16 cellular contexts compared by ENCODE assay signal in the genomic region with DNA sequence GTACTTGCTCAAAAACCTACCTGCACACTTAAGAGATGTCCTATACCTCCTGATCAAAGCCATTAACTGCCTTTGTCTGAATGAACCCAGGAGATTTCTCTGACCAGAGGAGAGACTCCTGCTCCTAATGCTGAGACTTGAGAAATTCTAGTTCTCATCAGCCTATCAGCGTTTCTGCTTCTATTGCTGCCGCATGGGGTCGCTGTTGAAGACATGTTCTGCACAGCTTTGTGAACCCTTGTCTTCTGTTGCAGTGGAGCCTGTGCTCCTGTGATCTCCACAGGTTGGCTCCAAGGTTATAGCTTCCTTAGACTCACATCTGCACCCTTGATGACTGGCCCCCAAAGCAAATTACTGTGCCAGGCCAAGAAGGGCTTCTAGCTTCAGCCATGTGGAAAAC. TPM values are rescaled to one million over a fixed set of nuclear protein-coding genes. Genes with fewer than 3 reads are reported as not detected.
DNase-seq lines count a peak whose midpoint lies in the region; ATAC-seq, FAIRE-seq and TF ChIP-seq lines count a peak whose summit lies in the region.
"Had no signal": no experiment of that assay in that cellular context is flagged by ENCODE, and none has a peak within 500 bp of the region (broad histone marks: within the 10 kb centered on the region; RNA-seq: fewer than 3 reads in every experiment).

No MANE protein-coding gene starts in this region.

- no peak overlapping the region for H2AK5ac ChIP-seq in H1 (ENCODE audit: low read depth, low read length)

- no peak for DNase-seq in cardiac muscle cell (ENCODE audit: low read depth in 1 of 2, low spot score in 1 of 2)
- DNase-seq in left cardiac atrium, result no peak
- no peak for DNase-seq in LNCaP clone FGC (ENCODE audit: low read depth)
- DNase-seq in H1 (ENCODE audit: low read depth in 1 of 2, low spot score in 2 of 2), result no peak
- DNase-seq in stimulated activated CD8-positive, alpha-beta memory T cell treated with anti-CD3 and anti-CD28 coated beads, Interleukin-4, amount 100 ng/mL, for 48 hours, result peak; percentile 33
- DNase-seq in stimulated activated naive B cell treated with anti-CD40 and anti-IgM and Interleukin-4, amounts not matched to agents 10 μg/mL and 1 μg/mL and 100 μg/mL, for 72 hours, result no peak
- no peak for DNase-seq in HK-2 (ENCODE audit: unreplicated experiment)
- DNase-seq: NCI-H1417; NCI-H69; stimulated activated CD4-positive, alpha-beta T cell treated with anti-CD3 and anti-CD28 coated beads, Interleukin-4, amount 100 ng/mL, for 1 hour; stimulated activated naive CD4-positive, alpha-beta T cell had no signal

- H3K9ac ChIP-seq in H1 (replicated peaks in 1 of 4; ENCODE audit: extremely low read depth in 1 of 4, low read depth in 3 of 4, low read length in 3 of 4), result no peak overlapping the region
- H3K9ac ChIP-seq: BLaER1 had no signal

- H3K27me3 ChIP-seq in cardiac muscle cell (no peaks in the 10 kb centered on the region), H1 (replicated peaks in 1 of 4; ENCODE audit: control insufficient read depth in 3 of 4, extremely low read depth in 1 of 4, insufficient read depth in 3 of 4, low read length in 3 of 4) (no peaks in the 10 kb centered on the region)
- H3K27me3 ChIP-seq: BLaER1, gastroesophageal sphincter had no signal

- no peak overlapping the region for H3K4me2 ChIP-seq in H1 (ENCODE audit: insufficient read depth in 1 of 2, low read depth in 2 of 2, low read length in 2 of 2)
- H3K4me2 ChIP-seq: BLaER1 had no signal

- no peak overlapping the region for H2BK20ac ChIP-seq in H1 (ENCODE audit: low read length)

- H3K4me3 ChIP-seq in cardiac muscle cell (no peak overlapping the region), LNCaP clone FGC (ENCODE audit: low read depth, low read length) (no peak overlapping the region), H1 (ENCODE audit: extremely low read depth in 1 of 4, insufficient read depth in 2 of 4, low read depth in 3 of 4, low read length in 4 of 4) (no peak overlapping the region)
- H3K4me3 ChIP-seq: BLaER1, gastroesophageal sphincter, SK-N-MC had no signal

- H3K23me2 ChIP-seq in H1 (ENCODE audit: low read depth, low read length), result no peaks in the 10 kb centered on the region

- H4K5ac ChIP-seq in H1 (ENCODE audit: insufficient read length, low read depth, low read length), result no peak overlapping the region

- H3K14ac ChIP-seq in H1 (ENCODE audit: insufficient read length), result no peak overlapping the region

- H3K4me1 ChIP-seq in cardiac muscle cell (ENCODE audit: low read depth) (no peaks in the 10 kb centered on the region), H1 (replicated peaks in 1 of 4; ENCODE audit: control insufficient read depth in 3 of 4, insufficient read depth in 4 of 4, low read length in 3 of 4) (no peaks in the 10 kb centered on the region; a peak in 2 of 7 replicates)
- H3K4me1 ChIP-seq: gastroesophageal sphincter had no signal

- H3K18ac ChIP-seq in H1 (ENCODE audit: extremely low read depth, low read length), result no peak overlapping the region

- no peak overlapping the region for H2BK120ac ChIP-seq in H1 (replicated peaks; ENCODE audit: low read depth, low read length)

- no peak overlapping the region for H3K56ac ChIP-seq in H1 (replicated peaks; ENCODE audit: insufficient read length, low read depth, low read length)

- peak in 1 of 2 experiments; percentile 44; a peak in 2 of 4 replicates for TF ChIP-seq RAD21 in H1 (IDR thresholded peaks at IDR 0.05 in 1 of 2, conservative IDR thresholded peaks at IDR 0.05 in 1 of 2; ENCODE audit: low read depth in 2 of 2, low read length in 2 of 2)

- FAIRE-seq in H1 (lab: Jason Lieb, UNC), result no peak
- FAIRE-seq: islet of Langerhans had no signal

- no peak for TF ChIP-seq POLR2A in H1 (IDR thresholded peaks at IDR 0.05; ENCODE audit: control extremely low read depth in 1 of 2, low read depth in 2 of 2, low read length in 2 of 2)

- no peak overlapping the region for H2BK5ac ChIP-seq in H1 (ENCODE audit: low read depth, low read length)

- no peaks in the 10 kb centered on the region for H3K79me1 ChIP-seq in H1 (ENCODE audit: low read depth, low read length)

- POLR2A ChIA-PET in H1 (lab: Charles Lee; ENCODE audit: partially characterized antibody), result no interaction called here

- H3K9me3 ChIP-seq in cardiac muscle cell (ENCODE audit: low read depth) (no peaks in the 10 kb centered on the region), H1 (ENCODE audit: insufficient read depth in 2 of 2, low read depth in 1 of 2, low read length in 1 of 2) (peaks cover 14 to 16% of the 10 kb centered on the region in 2 experiments)

- H3K36me3 Mint-ChIP-seq in stimulated activated naive B cell treated with anti-CD40 and anti-IgM and Interleukin-4, amounts not matched to agents 10 μg/mL and 1 μg/mL and 100 μg/mL, for 72 hours, result no peaks in the 10 kb centered on the region

- H2AFZ ChIP-seq in H1 (ENCODE audit: low read length), result no peak overlapping the region

- no peak overlapping the region for H3K4ac ChIP-seq in H1 (replicated peaks; ENCODE audit: insufficient read length, low read depth, low read length)

- H4K91ac ChIP-seq in H1 (replicated peaks; ENCODE audit: insufficient read length, low read length), result no peak overlapping the region

- CTCF ChIA-PET in H1 (lab: Charles Lee; ENCODE audit: partially characterized antibody), result interaction anchor here (0.7 to 6.0 kb wide), 23 partner anchors 10 to 189 kb away, joined by 3 to 52 read pairs (median 4); a partner anchor contains a TSS

- H3K9me3 Mint-ChIP-seq in stimulated activated naive B cell treated with anti-CD40 and anti-IgM and Interleukin-4, amounts not matched to agents 10 μg/mL and 1 μg/mL and 100 μg/mL, for 72 hours, result peaks cover 3 to 7% of the 10 kb centered on the region in 2 donors

- H2BK15ac ChIP-seq in H1 (ENCODE audit: low read length), result no peak overlapping the region

- H3K23ac ChIP-seq in H1 (ENCODE audit: insufficient read length), result no peak overlapping the region

- H3K27ac ChIP-seq in cardiac muscle cell (no peak overlapping the region), H1 (ENCODE audit: low read depth, low read length) (no peak overlapping the region)
- H3K27ac ChIP-seq: BLaER1, gastroesophageal sphincter, SK-N-MC had no signal

- no peak overlapping the region for H2BK12ac ChIP-seq in H1 (ENCODE audit: low read depth, low read length)

- 47% methylated on average over 3 of the region's 3 CpGs; no CpG with 5 or more reads in 1 of the 2 experiments for WGBS in H1 (ENCODE audit: extremely low coverage in 1 of 2, insufficient coverage in 1 of 2, insufficient read length in 1 of 2, insufficient replicate concordance in 2 of 2, low coverage in 1 of 2, low lambda C conversion rate in 2 of 2, missing lambda C conversion rate in 1 of 2), 2 experiments

- no peaks in the 10 kb centered on the region for H4K20me1 ChIP-seq in H1 (replicated peaks in 1 of 2; ENCODE audit: control insufficient read depth in 1 of 2, insufficient read depth in 2 of 2, low read length in 2 of 2)
- H4K20me1 ChIP-seq: BLaER1 had no signal

- no peak overlapping the region for H3K4me3 Mint-ChIP-seq in stimulated activated naive B cell treated with anti-CD40 and anti-IgM and Interleukin-4, amounts not matched to agents 10 μg/mL and 1 μg/mL and 100 μg/mL, for 72 hours

- no peaks in the 10 kb centered on the region for H3K4me1 Mint-ChIP-seq in stimulated activated naive B cell treated with anti-CD40 and anti-IgM and Interleukin-4, amounts not matched to agents 10 μg/mL and 1 μg/mL and 100 μg/mL, for 72 hours

- H3K79me2 ChIP-seq in H1 (ENCODE audit: control insufficient read depth in 1 of 2, insufficient read depth in 2 of 2, low read length in 2 of 2), result no peaks in the 10 kb centered on the region

- no peak overlapping the region for H3K27ac Mint-ChIP-seq in stimulated activated naive B cell treated with anti-CD40 and anti-IgM and Interleukin-4, amounts not matched to agents 10 μg/mL and 1 μg/mL and 100 μg/mL, for 72 hours

- H3K36me3 ChIP-seq in cardiac muscle cell (no peaks in the 10 kb centered on the region), H1 (ENCODE audit: control insufficient read depth in 2 of 4, insufficient read depth in 4 of 4, low read length in 3 of 4) (no peaks in the 10 kb centered on the region)
- H3K36me3 ChIP-seq: BLaER1, gastroesophageal sphincter had no signal

- no peak overlapping the region for H4K8ac ChIP-seq in H1 (ENCODE audit: extremely low read depth, insufficient read depth, low read length)

- intact Hi-C loops in left cardiac atrium (cut with DNase I), result no loop called here

- peaks cover 7 to 9% of the 10 kb centered on the region in 2 donors for H3K27me3 Mint-ChIP-seq in stimulated activated naive B cell treated with anti-CD40 and anti-IgM and Interleukin-4, amounts not matched to agents 10 μg/mL and 1 μg/mL and 100 μg/mL, for 72 hours

- ATAC-seq in left cardiac atrium, result no peak
- no peak for ATAC-seq in stimulated activated naive B cell treated with anti-CD40 and anti-IgM and Interleukin-4, amounts not matched to agents 10 μg/mL and 1 μg/mL and 100 μg/mL, for 72 hours (replicated peaks)
- no peak for ATAC-seq in HG03045 (IDR thresholded peaks at IDR 0.05; ENCODE audit: unreplicated experiment)
- ATAC-seq: gastroesophageal sphincter had no signal

- TF ChIP-seq EP300 in H1 (IDR thresholded peaks at IDR 0.05; ENCODE audit: borderline replicate concordance in 1 of 2, low read depth in 2 of 2, low read length in 2 of 2), result no peak

- TF ChIP-seq CTCF in cardiac muscle cell (IDR thresholded peaks at IDR 0.05; ENCODE audit: low read depth, low read length) (peak; percentile 21), LNCaP clone FGC (IDR thresholded peaks at IDR 0.05; ENCODE audit: control insufficient read depth, extremely low read depth, insufficient read depth) (0 out of 2 replicates have a peak, but pooled peaks have one; percentile 8), H1 (IDR thresholded peaks at IDR 0.05; ENCODE audit: control extremely low read depth in 1 of 3, insufficient read depth in 1 of 3, low read depth in 1 of 3, low read length in 3 of 3) (peak; percentile 26 to 63 (median 48))

TF ChIP-seq in H1, 55 proteins besides CTCF, POLR2A, EP300 and RAD21 (continues in another document):
- no peak for TF ChIP-seq TBP (IDR thresholded peaks at IDR 0.05; ENCODE audit: low read depth, low read length)
- no peak for TF ChIP-seq BRCA1 (IDR thresholded peaks at IDR 0.05; ENCODE audit: low read depth, low read length)
- TF ChIP-seq POU5F1 (IDR thresholded peaks at IDR 0.05; ENCODE audit: low read depth, low read length), result no peak

RNA-seq across cellular contexts. Expression of a gene that starts 40.2 kb away (rescaled TPM):
- total RNA-seq in cardiac muscle cell, result 0.92 and 0.98 TPM in 2 replicates
- polyA plus RNA-seq in cardiac muscle cell, result 1.8 TPM in 2 replicates
- 1 to 10 TPM in 1 of 2 donors, under 1 TPM in 1; 0.18 to 1.2 TPM for total RNA-seq in left cardiac atrium
- 0.39 TPM in 1 of 2 replicates, not detected in the other for total RNA-seq in H1 (2021; fragmentation: NEBNext Ultra II Directional; extraction: Animal tissue kit (Norgen Biotek cat#: 25700))
- polyA plus RNA-seq in H1 (2011; rRNA removed), result 0.32 and 0.39 TPM in 2 replicates
- 0.26 TPM for polyA plus RNA-seq in H1 (2011; cell fraction: cytosol; rRNA removed)
- 0.58 TPM for polyA plus RNA-seq in H1 (2011; cell fraction: nucleus; rRNA removed)
- not detected in 4 replicates for polyA plus RNA-seq in H1 (2012, experiment 1 of 2)
- 1.3 TPM for polyA plus RNA-seq in H1 (2012, experiment 2 of 2)
- polyA plus RNA-seq in H1 (2013, experiment 1 of 2), result 0.16 TPM
- 0.17 TPM for polyA plus RNA-seq in H1 (2013, experiment 2 of 2)
- not detected in 2 replicates for polyA minus RNA-seq in H1 (2011; rRNA and poly(A)+ RNA removed)
- polyA minus RNA-seq in H1 (2011; cell fraction: cytosol; rRNA and poly(A)+ RNA removed), result not detected
- polyA minus RNA-seq in H1 (2011; cell fraction: nucleus; rRNA and poly(A)+ RNA removed), result 0.50 TPM
